ENCODE assay signal across 35 cellular contexts in genomic region chr7:140972344-140972743, GRCh38.
"Had no signal": no experiment of that assay in that cellular context is flagged by ENCODE, and none has a peak within 500 bp of the region (broad histone marks: within the 10 kb centered on the region; RNA-seq: fewer than 3 reads in every experiment).

No MANE protein-coding gene starts in this region.

- H3K4me1 Mint-ChIP-seq: activated B cell treated with CpG ODN at 0.5 μM for 24 hours; activated T-helper 17 cell treated with anti-CD3 and anti-CD28 coated beads, Interleukin-2, amount 50 U/mL, for 72 hours; central memory CD8-positive, alpha-beta T cell; T-helper 17 cell had no signal

- DNase-seq: activated B cell treated with CpG ODN at 0.5 μM for 24 hours; activated CD4-positive, alpha-beta T cell treated with anti-CD3 and anti-CD28 coated beads for 48 hours; activated CD4-positive, alpha-beta T cell treated with anti-CD3 and anti-CD28 coated beads, Interleukin-2, amount 50 U/mL, for 1 hour; activated CD4-positive, alpha-beta T cell treated with anti-CD3 and anti-CD28 coated beads, Interleukin-2, amount 50 U/mL, for 48 hours; activated CD8-positive, alpha-beta memory T cell treated with anti-CD3 and anti-CD28 coated beads for 24 hours; activated CD8-positive, alpha-beta T cell treated with anti-CD3 and anti-CD28 coated beads for 36 hours; activated effector memory CD4-positive, alpha-beta T cell treated with Interleukin-2 at 50 U/mL for 16 hours; activated gamma-delta T cell treated with Interleukin-2 at 50 U/mL for 16 hours; activated naive CD4-positive, alpha-beta T cell treated with anti-CD3 and anti-CD28 coated beads, Interleukin-2, amount 50 U/mL, for 16 hours; activated naive CD4-positive, alpha-beta T cell treated with Interleukin-2 at 50 U/mL for 16 hours; activated T-cell treated with anti-CD3 and anti-CD28 coated beads, Interleukin-2, amount 50 U/mL, for 4 hours; amniotic stem cell; anterior cingulate cortex; brain microvascular endothelial cell; dorsolateral prefrontal cortex; effector CD4-positive, alpha-beta T cell; esophagus squamous epithelium; foreskin melanocyte; T-helper 1 cell; T-helper 17 cell; T1000 had no signal

- H3K27ac ChIP-seq: brain microvascular endothelial cell, coronary artery, dorsolateral prefrontal cortex, epithelial cell of prostate, esophagus squamous epithelium, gastroesophageal sphincter, WERI-Rb-1 had no signal

- ATAC-seq: activated CD4-positive, CD25-positive, alpha-beta regulatory T cell treated with anti-CD3 and anti-CD28 coated beads, Interleukin-2, amount 50 U/mL, for 24 hours; activated CD8-positive, alpha-beta T cell treated with anti-CD3 and anti-CD28 coated beads for 36 hours; activated T-cell treated with anti-CD3 and anti-CD28 coated beads, Interleukin-2, amount 50 U/mL, for 4 hours; activated T-helper 17 cell treated with anti-CD3 and anti-CD28 coated beads, Interleukin-2, amount 50 U/mL, for 72 hours; gastroesophageal sphincter; T-helper 17 cell had no signal

- H3K9me3 Mint-ChIP-seq: activated B cell treated with CpG ODN at 0.5 μM for 24 hours; activated CD8-positive, alpha-beta T cell treated with anti-CD3 and anti-CD28 coated beads for 36 hours; activated T-cell treated with anti-CD3 and anti-CD28 coated beads, Interleukin-2, amount 50 U/mL, for 4 hours; activated T-helper 17 cell treated with anti-CD3 and anti-CD28 coated beads, Interleukin-2, amount 50 U/mL, for 72 hours; central memory CD8-positive, alpha-beta T cell; dendritic cell treated with granulocyte-macrophage colony-stimulating factor and Interleukin-4, amounts not matched to agents 40 ng/mL and 50 ng/mL, for 4 days; T-helper 2 cell treated with Interferon-gamma antibody and Interleukin-4, amounts not matched to agents 5 μg/mL and 100 μg/mL, for 36 hours had no signal

- H3K36me3 Mint-ChIP-seq: activated naive CD8-positive, alpha-beta T cell had no signal

- H3K27ac Mint-ChIP-seq: activated B cell treated with CpG ODN at 0.5 μM for 24 hours; activated CD8-positive, alpha-beta T cell treated with anti-CD3 and anti-CD28 coated beads for 36 hours; activated naive CD8-positive, alpha-beta T cell; activated T-helper 17 cell treated with anti-CD3 and anti-CD28 coated beads, Interleukin-2, amount 50 U/mL, for 72 hours; dendritic cell treated with granulocyte-macrophage colony-stimulating factor and Interleukin-4, amounts not matched to agents 40 ng/mL and 50 ng/mL, for 4 days; T-helper 17 cell; T-helper 2 cell treated with Interferon-gamma antibody and Interleukin-4, amounts not matched to agents 5 μg/mL and 100 μg/mL, for 36 hours had no signal

- H3K36me3 ChIP-seq: brain microvascular endothelial cell, esophagus squamous epithelium, gastroesophageal sphincter, WERI-Rb-1 had no signal

- H3K4me1 ChIP-seq: esophagus squamous epithelium, gastroesophageal sphincter had no signal

- FAIRE-seq: astrocyte, bronchial epithelial cell, endometrium, endothelial cell of umbilical vein had no signal

- H3K27me3 Mint-ChIP-seq: activated naive CD8-positive, alpha-beta T cell; activated T-helper 17 cell treated with anti-CD3 and anti-CD28 coated beads, Interleukin-2, amount 50 U/mL, for 72 hours; central memory CD8-positive, alpha-beta T cell; dendritic cell treated with granulocyte-macrophage colony-stimulating factor and Interleukin-4, amounts not matched to agents 40 ng/mL and 50 ng/mL, for 4 days had no signal

- H3K27me3 ChIP-seq: brain microvascular endothelial cell, dorsolateral prefrontal cortex, esophagus squamous epithelium, gastroesophageal sphincter had no signal

- H3K4me3 ChIP-seq: coronary artery, dorsolateral prefrontal cortex, esophagus squamous epithelium, gastroesophageal sphincter had no signal

- H3K9me3 ChIP-seq: esophagus squamous epithelium, gastroesophageal sphincter had no signal

- H3K4me3 Mint-ChIP-seq: activated B cell treated with CpG ODN at 0.5 μM for 24 hours; activated CD8-positive, alpha-beta T cell treated with anti-CD3 and anti-CD28 coated beads for 36 hours; activated naive CD8-positive, alpha-beta T cell; activated T-cell treated with anti-CD3 and anti-CD28 coated beads, Interleukin-2, amount 50 U/mL, for 4 hours; activated T-helper 17 cell treated with anti-CD3 and anti-CD28 coated beads, Interleukin-2, amount 50 U/mL, for 72 hours; central memory CD8-positive, alpha-beta T cell; dendritic cell treated with granulocyte-macrophage colony-stimulating factor and Interleukin-4, amounts not matched to agents 40 ng/mL and 50 ng/mL, for 4 days; T-helper 17 cell; T-helper 2 cell treated with Interferon-gamma antibody and Interleukin-4, amounts not matched to agents 5 μg/mL and 100 μg/mL, for 36 hours had no signal
